ENCODE assay signal across 10 cellular contexts in genomic region chr11:74331000-74331399, GRCh38. TPM values are rescaled to one million over a fixed set of nuclear protein-coding genes. Genes with fewer than 3 reads are reported as not detected.
DNase-seq lines count a peak whose midpoint lies in the region; ATAC-seq and TF ChIP-seq lines count a peak whose summit lies in the region.
"Not testable (repeated sequence)": the region's sequence is repeated elsewhere in the genome, so short reads cannot be mapped to it uniquely, and the experiment has no call there.
"Had no signal": no experiment of that assay in that cellular context is flagged by ENCODE, and none has a peak within 500 bp of the region (broad histone marks: within the 10 kb centered on the region; RNA-seq: fewer than 3 reads in every experiment).

No MANE protein-coding gene starts in this region.

- H3K27me3 ChIP-seq in ACC112 (ENCODE audit: insufficient read depth, low read length); RWPE2 (ENCODE audit: insufficient read depth, poor library complexity, severe bottlenecking); thoracic aorta (replicated peaks; ENCODE audit: insufficient read depth): not testable (repeated sequence)

- H3K27ac ChIP-seq in ACC112 (ENCODE audit: low read depth, low read length) (peak overlapping the region; percentile 11; the same call in 1 of the 2 replicates), RWPE2 (ENCODE audit: poor library complexity, severe bottlenecking) (peak overlapping the region; percentile 2), coronary artery (peak overlapping the region; percentile 52 to 60), thoracic aorta (peak overlapping the region in 1 of 2 donors; percentile 42)

- H2AFZ ChIP-seq in ACC112 (ENCODE audit: low read length, unreplicated experiment), result not testable (repeated sequence)

- not testable (repeated sequence) for H3K9me3 ChIP-seq in RWPE2 (ENCODE audit: severe bottlenecking); thoracic aorta

- in situ Hi-C loops in astrocyte of the spinal cord (cut with HindIII; ENCODE audit: low sequenced_read_pairs), result not testable (repeated sequence)

- ATAC-seq in RWPE2 (ENCODE audit: low read depth); thoracic aorta (ENCODE audit: insufficient number of reproducible peaks, low FRiP score, low read depth): not testable (repeated sequence)

- H3K79me2 ChIP-seq in ACC112 (ENCODE audit: control insufficient read depth, insufficient read depth, low read length, unreplicated experiment), result not testable (repeated sequence)

- H3K4me1 ChIP-seq in ACC112 (ENCODE audit: control insufficient read depth, insufficient read depth, low read length, unreplicated experiment) (peaks cover 15% of the 10 kb centered on the region), thoracic aorta (ENCODE audit: control insufficient read depth in 1 of 2, low read depth in 2 of 2) (peaks cover 11 to 34% of the 10 kb centered on the region in 2 donors)
- H3K4me1 ChIP-seq in RWPE2 (ENCODE audit: insufficient read depth, poor library complexity, severe bottlenecking), result not testable (repeated sequence)

- not testable (repeated sequence) for TF ChIP-seq CTCF in RWPE2 (IDR thresholded peaks at IDR 0.05; ENCODE audit: poor library complexity, severe bottlenecking); astrocyte of the spinal cord (IDR thresholded peaks at IDR 0.05; ENCODE audit: low read depth, low read length); coronary artery (IDR thresholded peaks at IDR 0.05); thoracic aorta (IDR thresholded peaks at IDR 0.05)

- H3K36me3 ChIP-seq in ACC112 (ENCODE audit: insufficient read depth, low read length); RWPE2 (ENCODE audit: low read depth); thoracic aorta: not testable (repeated sequence)

- not testable (repeated sequence) for DNase-seq in RWPE2 (ENCODE audit: low spot score); coronary artery (ENCODE audit: low spot score); thoracic aorta (ENCODE audit: low spot score)
- DNase-seq in astrocyte of the spinal cord (ENCODE audit: low read depth, low spot score), result peak; percentile 48
- peak; percentile 40 to 78 for DNase-seq in lung microvascular endothelial cell (ENCODE audit: low read depth in 2 of 2)

- H3K4me3 ChIP-seq in ACC112 (ENCODE audit: low read depth, low read length); RWPE2 (ENCODE audit: severe bottlenecking); astrocyte of the spinal cord (ENCODE audit: low read depth, low read length); coronary artery: not testable (repeated sequence)
- H3K4me3 ChIP-seq in thoracic aorta, result peak overlapping the region; percentile 27

RNA-seq across cellular contexts. Expression of gene P4HA3, which starts 19.6 kb away (rescaled TPM):
- 36.3 and 52.3 TPM in 2 replicates for total RNA-seq in lung microvascular endothelial cell
- 1 to 10 TPM; 4.4 to 5.7 TPM for total RNA-seq in thoracic aorta
- total RNA-seq: CD4-positive, alpha-beta T cell; CD8-positive, alpha-beta memory T cell; GM12878; H1 had no signal
